10 cellular contexts compared by ENCODE assay signal in genomic region chr12:85626031-85626781, GRCh38.
DNase-seq lines count a peak whose midpoint lies in the region; ATAC-seq, FAIRE-seq and TF ChIP-seq lines count a peak whose summit lies in the region.
"Had no signal": no experiment of that assay in that cellular context is flagged by ENCODE, and none has a peak within 500 bp of the region (broad histone marks: within the 10 kb centered on the region; RNA-seq: fewer than 3 reads in every experiment).

No MANE protein-coding gene starts in this region.

- DNase-seq in GM23338 (ENCODE audit: low spot score) (no peak), RCC 7860 (ENCODE audit: low spot score) (peak; percentile 18), osteoblast (ENCODE audit: insufficient read length, low spot score, missing footprints) (peak; percentile 69), DMS153 (lab: John Stamatoyannopoulos, UW) (no peak), iPS-NIHi11 (ENCODE audit: low spot score) (no peak)
- DNase-seq: naive B cell, NCI-H2029 had no signal

- H3K4me1 Mint-ChIP-seq in GM23338, result 0 out of 3 replicates have a peak, but pooled peaks cover 3% of the 10 kb centered on the region
- H3K4me1 Mint-ChIP-seq: naive B cell had no signal

- H3K4me3 ChIP-seq in GM23338, result no peak overlapping the region
- H3K4me3 ChIP-seq in osteoblast (ENCODE audit: insufficient read depth, low read length), result no peak overlapping the region

- H3K4me2 ChIP-seq in GM23338 (no peak overlapping the region), osteoblast (ENCODE audit: insufficient read depth, low read length) (peak overlapping the region; percentile 18)

- H3K79me2 ChIP-seq in GM23338 (replicated peaks; ENCODE audit: insufficient read depth) (no peaks in the 10 kb centered on the region), osteoblast (ENCODE audit: insufficient read depth, low read length) (no peaks in the 10 kb centered on the region)

- no peak overlapping the region for H3K27ac Mint-ChIP-seq in GM23338
- H3K27ac Mint-ChIP-seq: naive B cell had no signal

- H3K27me3 Mint-ChIP-seq in GM23338 (ENCODE audit: insufficient read depth, low read depth, poor library complexity), result no peaks in the 10 kb centered on the region
- H3K27me3 Mint-ChIP-seq: naive B cell had no signal

- no peaks in the 10 kb centered on the region for H4K20me1 ChIP-seq in GM23338 (replicated peaks; ENCODE audit: insufficient read depth)
- no peaks in the 10 kb centered on the region for H4K20me1 ChIP-seq in osteoblast (ENCODE audit: insufficient read depth, low read length)

- H3K9me2 ChIP-seq in GM23338 (ENCODE audit: insufficient read depth), result no peaks in the 10 kb centered on the region

- no peak overlapping the region for H3K4me3 Mint-ChIP-seq in GM23338
- H3K4me3 Mint-ChIP-seq: naive B cell had no signal

- FAIRE-seq in RCC 7860 (lab: Jason Lieb, UNC), result peak; percentile 2

- no peaks in the 10 kb centered on the region for H3F3A ChIP-seq in GM23338 (replicated peaks; ENCODE audit: low read depth)

- no peaks in the 10 kb centered on the region for H3K9me3 ChIP-seq in osteoblast (ENCODE audit: low read depth, low read length)

- no peaks in the 10 kb centered on the region for H3K36me3 ChIP-seq in GM23338 (ENCODE audit: insufficient read depth)
- no peaks in the 10 kb centered on the region for H3K36me3 ChIP-seq in osteoblast (ENCODE audit: insufficient read depth, low read length)

- no peak for ATAC-seq in GM23338
- peak; percentile 54 for ATAC-seq in esophagus mucosa
- no peak for ATAC-seq in GM21526 (IDR thresholded peaks at IDR 0.05; ENCODE audit: low FRiP score, unreplicated experiment)
- no peak for ATAC-seq in GM21723 (IDR thresholded peaks at IDR 0.05; ENCODE audit: unreplicated experiment)

- H3K9me3 Mint-ChIP-seq in GM23338, result no peaks in the 10 kb centered on the region; the same call in 2 of the 3 replicates

- H3K27me3 ChIP-seq in GM23338 (ENCODE audit: insufficient read depth), result no peaks in the 10 kb centered on the region
- no peaks in the 10 kb centered on the region for H3K27me3 ChIP-seq in osteoblast (ENCODE audit: insufficient read depth, low read length)

- no peak overlapping the region for H3K27ac ChIP-seq in GM23338 (ENCODE audit: low read depth)
- H3K27ac ChIP-seq in osteoblast (ENCODE audit: low read depth, low read length), result peak overlapping the region; percentile 56

- H2AFZ ChIP-seq in GM23338 (peak overlapping the region; percentile 3; the same call in 1 of the 2 replicates), osteoblast (ENCODE audit: low read length) (no peak overlapping the region)

- H3K36me3 Mint-ChIP-seq in GM23338 (ENCODE audit: low read depth), result no peaks in the 10 kb centered on the region
- H3K36me3 Mint-ChIP-seq: naive B cell had no signal

- TF ChIP-seq CTCF in GM23338 (conservative IDR thresholded peaks at IDR 0.05; ENCODE audit: low read depth in 2 of 2), result no peak
- no peak for TF ChIP-seq CTCF in osteoblast (IDR thresholded peaks at IDR 0.05; ENCODE audit: extremely low read depth, low read depth, low read length)

- H3K4me1 ChIP-seq in GM23338 (ENCODE audit: insufficient read depth) (no peaks in the 10 kb centered on the region), osteoblast (ENCODE audit: insufficient read depth, low read length) (peaks cover 25% of the 10 kb centered on the region)

TF ChIP-seq in GM23338, 12 proteins besides CTCF, POLR2A, EP300 and RAD21 (continues in another document):
- TF ChIP-seq EZH2phosphoT487 (IDR thresholded peaks at IDR 0.05; ENCODE audit: unreplicated experiment) (no peak), ZNF331 (CRISPR knock-in tag; IDR thresholded peaks at IDR 0.05; ENCODE audit: low read depth) (no peak), POLR2AphosphoS5 (IDR thresholded peaks at IDR 0.05; ENCODE audit: low read depth) (no peak), CREB1 (CRISPR knock-in tag; IDR thresholded peaks at IDR 0.05; ENCODE audit: low read depth) (no peak), NANOG (IDR thresholded peaks at IDR 0.05; ENCODE audit: borderline replicate concordance) (no peak), STAT1 (IDR thresholded peaks at IDR 0.05; ENCODE audit: unreplicated experiment) (no peak), JUNB (IDR thresholded peaks at IDR 0.05; ENCODE audit: unreplicated experiment) (no peak), ZNF462 (CRISPR knock-in tag; IDR thresholded peaks at IDR 0.05) (no peak), ZNF114 (CRISPR knock-in tag; IDR thresholded peaks at IDR 0.05) (no peak), ETS1 (IDR thresholded peaks at IDR 0.05) (no peak), EZH2 (IDR thresholded peaks at IDR 0.05; ENCODE audit: low read depth, unreplicated experiment) (no peak)

Comparison
In these comparisons a context has a peak if more than half of its experiments do, and no peak if none do; other contexts are left out.
1. DNase-seq: peak in RCC 7860 (single experiment) and osteoblast (single experiment); none in GM23338 (single experiment), DMS153 (single experiment) and iPS-NIHi11 (single experiment).